19 cellular contexts compared by ENCODE assay signal in genomic region chr19:51421229-51422052, GRCh38. TPM values are rescaled to one million over a fixed set of nuclear protein-coding genes. Genes with fewer than 3 reads are reported as not detected.
DNase-seq lines count a peak whose midpoint lies in the region; ATAC-seq, FAIRE-seq and TF ChIP-seq lines count a peak whose summit lies in the region.
"Had no signal": no experiment of that assay in that cellular context is flagged by ENCODE, and none has a peak within 500 bp of the region (broad histone marks: within the 10 kb centered on the region; RNA-seq: fewer than 3 reads in every experiment).

No MANE protein-coding gene starts in this region.

- H3K4me2 ChIP-seq in H9 (ENCODE audit: insufficient read depth, insufficient read length, low read length) = peak overlapping the region; percentile 30
- H3K4me2 ChIP-seq in GM12878 (ENCODE audit: control insufficient read depth, insufficient read depth) = no peak overlapping the region

- H3K4ac ChIP-seq in H9 (ENCODE audit: low read depth, low read length) = no peak overlapping the region

- TF ChIP-seq RAD21 in GM12878 (IDR thresholded peaks at IDR 0.05; ENCODE audit: insufficient read depth, low read depth, low read length) = no peak

- H2BK5ac ChIP-seq in H9 (ENCODE audit: insufficient read length, low read length) = no peak overlapping the region

- H3K4me3 ChIP-seq in BJ (ENCODE audit: low read depth, low read length) (no peak overlapping the region), GM12878 (no peak overlapping the region), foreskin fibroblast (ENCODE audit: low read depth in 1 of 2, low read length in 2 of 2) (no peak overlapping the region), breast epithelium (no peak overlapping the region)
- H3K4me3 ChIP-seq: colonic mucosa had no signal

- no peak overlapping the region for H3T11ph ChIP-seq in H9 (ENCODE audit: low read length)

- no peak overlapping the region for H3K14ac ChIP-seq in H9 (ENCODE audit: insufficient read depth, low read length)

- H3K79me2 ChIP-seq in H9 (ENCODE audit: insufficient read depth, low read length) (no peaks in the 10 kb centered on the region), GM12878 (ENCODE audit: control insufficient read depth, insufficient read depth, low read length) (no peaks in the 10 kb centered on the region)

- H3K27me3 Mint-ChIP-seq in H9 (ENCODE audit: low read depth) (peaks cover 41% of the 10 kb centered on the region), naive B cell (peaks cover 0 to 26% (median 7%) of the 10 kb centered on the region in 3 donors), type B pancreatic cell (peaks cover 12% of the 10 kb centered on the region)

- H3K9me3 Mint-ChIP-seq in H9 (peaks cover 6 to 16% of the 10 kb centered on the region in 2 experiments; a peak in 3 of 5 replicates), naive B cell (no peaks in the 10 kb centered on the region), type B pancreatic cell (no peaks in the 10 kb centered on the region)

- SMC1A ChIA-PET in GM12878 (lab: Charles Lee; ENCODE audit: uncharacterized antibody, unreplicated experiment) = interaction anchor here (0.5 to 1.6 kb wide), 7 partner anchors 12 to 238 kb away, joined by 3 to 6 read pairs (median 3); no protein-coding TSS in a partner anchor

- H3K56ac ChIP-seq in H9 (ENCODE audit: insufficient read length, low read depth, low read length) = no peak overlapping the region

- H3K27ac ChIP-seq in H9 (ENCODE audit: insufficient read length, low read depth, low read length) (no peak overlapping the region), GM12878 (ENCODE audit: control insufficient read depth, insufficient read depth) (no peak overlapping the region), breast epithelium (no peak overlapping the region)
- H3K27ac ChIP-seq: colonic mucosa, VCaP had no signal

- POLR2A ChIA-PET in BJ (lab: Charles Lee) = no interaction called here
- POLR2A ChIA-PET in GM12878 (lab: Charles Lee) = interaction anchor here (0.5 to 0.9 kb wide), 2 partner anchors 20 to 21 kb away, joined by 4 to 5 read pairs; no protein-coding TSS in a partner anchor

- H2BK15ac ChIP-seq in H9 (ENCODE audit: low read depth, low read length) = no peak overlapping the region

- H2BK20ac ChIP-seq in H9 (ENCODE audit: low read depth, low read length, poor library complexity, severe bottlenecking) = no peak overlapping the region

- no peaks in the 10 kb centered on the region for H4K20me1 ChIP-seq in H9 (ENCODE audit: control insufficient read depth, insufficient read depth, insufficient read length)
- H4K20me1 ChIP-seq in GM12878 (ENCODE audit: control insufficient read depth, insufficient read depth) = no peaks in the 10 kb centered on the region

- no peak for ATAC-seq in GM12878
- ATAC-seq in naive B cell (ENCODE audit: low read depth in 2 of 2) = no peak

- no peak overlapping the region for H3K27ac Mint-ChIP-seq in H9
- peak overlapping the region in 2 of 6 donors; percentile 31 to 36 for H3K27ac Mint-ChIP-seq in naive B cell
- H3K27ac Mint-ChIP-seq in type B pancreatic cell = no peak overlapping the region

- H3K4me3 Mint-ChIP-seq in H9 = peak overlapping the region; percentile 49 to 72
- peak overlapping the region in 5 of 8 donors; percentile 9 to 71 (median 34) for H3K4me3 Mint-ChIP-seq in naive B cell
- no peak overlapping the region for H3K4me3 Mint-ChIP-seq in type B pancreatic cell

- no peak overlapping the region for H2BK120ac ChIP-seq in H9 (ENCODE audit: low read depth, low read length, poor library complexity, severe bottlenecking)

- no peaks in the 10 kb centered on the region for H3K9me3 ChIP-seq in H9 (ENCODE audit: control insufficient read depth, low read depth, low read length)
- no peaks in the 10 kb centered on the region for H3K9me3 ChIP-seq in GM12878 (replicated peaks; ENCODE audit: control insufficient read depth, insufficient read depth, low read length)
- H3K9me3 ChIP-seq in breast epithelium = no peaks in the 10 kb centered on the region
- H3K9me3 ChIP-seq: colonic mucosa had no signal

- no CpG with 5 or more reads among the region's 39 CpGs for WGBS in H9 (ENCODE audit: extremely low coverage, insufficient read length, low lambda C conversion rate)
- WGBS in GM12878 (ENCODE audit: insufficient coverage, insufficient replicate concordance, low lambda C conversion rate, missing lambda C conversion rate) = 9% methylated on average over 27 of the region's 39 CpGs

- no peak overlapping the region for H4K91ac ChIP-seq in H9 (ENCODE audit: insufficient read length, low read depth, low read length)

- TF ChIP-seq EP300 in GM12878 (IDR thresholded peaks at IDR 0.05; ENCODE audit: borderline replicate concordance in 1 of 2, control insufficient read depth in 1 of 2, low read depth in 2 of 2, low read length in 2 of 2) = no peak

- TF ChIP-seq CTCF in BJ (IDR thresholded peaks at IDR 0.05; ENCODE audit: insufficient read depth, low read depth, low read length) (0 out of 2 replicates have a peak, but pooled peaks have one; percentile 4), H9 (conservative IDR thresholded peaks at IDR 0.05) (no peak), GM12878 (IDR thresholded peaks at IDR 0.05 in 2 of 3, conservative IDR thresholded peaks at IDR 0.05 in 1 of 3; ENCODE audit: control insufficient read depth in 2 of 3, extremely low read depth in 1 of 3, insufficient read depth in 1 of 3, low read depth in 3 of 3, low read length in 3 of 3) (no peak), foreskin fibroblast (IDR thresholded peaks at IDR 0.05; ENCODE audit: low read depth, low read length) (no peak), breast epithelium (IDR thresholded peaks at IDR 0.05) (no peak), type B pancreatic cell (conservative IDR thresholded peaks at IDR 0.05) (no peak)

- no peak overlapping the region for H2AFZ ChIP-seq in H9 (ENCODE audit: low read length)
- H2AFZ ChIP-seq in GM12878 (ENCODE audit: control insufficient read depth, low read depth, low read length) = no peak overlapping the region

- intact Hi-C loops in GM12878 (cut with micrococcal nuclease; ENCODE audit: unreplicated experiment) (loop anchor here (1.0 to 5.0 kb wide), 2 partner anchors 96 to 236 kb away; no protein-coding TSS in a partner anchor), breast epithelium (cut with DNase I; ENCODE audit: low total_unique reads) (no loop called here)

- RAD21 ChIA-PET in GM12878 (lab: Charles Lee; ENCODE audit: unreplicated experiment) = interaction anchor here (1.5 to 5.8 kb wide), 6 partner anchors 15 to 356 kb away, joined by 4 to 30 read pairs (median 9); no protein-coding TSS in a partner anchor

- H3K23ac ChIP-seq in H9 (ENCODE audit: insufficient read length, low read depth, low read length) = no peak overlapping the region

- in situ Hi-C loops in GM12878 (cut with MboI) = no loop called here

- H2AK5ac ChIP-seq in H9 (ENCODE audit: insufficient read length, low read length) = no peak overlapping the region

- no peak overlapping the region for H2BK12ac ChIP-seq in H9 (ENCODE audit: insufficient read length, low read depth, low read length)

- H3K36me3 ChIP-seq in BJ (ENCODE audit: control insufficient read depth, insufficient read depth, low read length) (no peaks in the 10 kb centered on the region), GM12878 (ENCODE audit: control insufficient read depth in 2 of 2, insufficient read depth in 2 of 2, low read length in 1 of 2) (no peaks in the 10 kb centered on the region), breast epithelium (no peaks in the 10 kb centered on the region)
- H3K36me3 ChIP-seq: colonic mucosa had no signal

- H3K9ac ChIP-seq in H9 (ENCODE audit: extremely low read depth, insufficient read length, low read length) (no peak overlapping the region), GM12878 (ENCODE audit: control insufficient read depth, insufficient read depth, low read length) (no peak overlapping the region)

- H3K36me3 Mint-ChIP-seq in H9 (ENCODE audit: insufficient read depth in 1 of 3, low read depth in 3 of 3) (no peaks in the 10 kb centered on the region), naive B cell (no peaks in the 10 kb centered on the region), type B pancreatic cell (no peaks in the 10 kb centered on the region)

- CTCF ChIA-PET in BJ (lab: Yijun Ruan, JAX) (interaction anchor here (0.6 to 2.7 kb wide), 19 partner anchors 11 to 356 kb away, joined by 3 to 10 read pairs (median 3); partner anchors contain the start of gene HAS1), GM12878 (lab: Yijun Ruan, JAX) (interaction anchor here (0.5 to 9.7 kb wide), 23 partner anchors 9 to 248 kb away, joined by 3 to 142 read pairs (median 4); no protein-coding TSS in a partner anchor)

- H3K79me1 ChIP-seq in H9 (ENCODE audit: insufficient read depth, low read depth, low read length, poor library complexity, severe bottlenecking) = no peaks in the 10 kb centered on the region

- peaks cover 6% of the 10 kb centered on the region for H3K23me2 ChIP-seq in H9 (ENCODE audit: insufficient read length, low read depth, low read length, poor library complexity, severe bottlenecking)

- H3K27me3 ChIP-seq in BJ (ENCODE audit: control insufficient read depth, insufficient read depth, low read length) = no peaks in the 10 kb centered on the region
- H3K27me3 ChIP-seq in H9 (ENCODE audit: insufficient read depth, low read length) = no peaks in the 10 kb centered on the region; the same call in 1 of the 2 replicates
- H3K27me3 ChIP-seq in GM12878 (replicated peaks in 1 of 2; ENCODE audit: control insufficient read depth in 2 of 2, insufficient read depth in 2 of 2, low read length in 1 of 2) = no peaks in the 10 kb centered on the region; a peak in 1 of 4 replicates
- peaks cover 0 to 35% of the 10 kb centered on the region in 2 donors for H3K27me3 ChIP-seq in breast epithelium
- H3K27me3 ChIP-seq: colonic mucosa had no signal

- no peak overlapping the region for H4K8ac ChIP-seq in H9 (replicated peaks; ENCODE audit: insufficient read length, low read depth, low read length)

- H3K4me1 Mint-ChIP-seq in H9 (peaks cover 3 to 14% of the 10 kb centered on the region in 2 experiments; a peak in 2 of 4 replicates), naive B cell (peaks cover 23 to 42% (median 42%) of the 10 kb centered on the region in 3 donors), type B pancreatic cell (ENCODE audit: unreplicated experiment) (no peaks in the 10 kb centered on the region)

- DNase-seq in BJ (ENCODE audit: low read depth) (no peak), H9 (peak; percentile 38), GM12878 (ENCODE audit: low read depth, low spot score) (no peak), naive B cell (no peak), foreskin fibroblast (no peak), NCI-H2171 treated with DMSO at 0.1 percent for 48 hours (lab: John Stamatoyannopoulos, UW) (no peak), breast epithelium (ENCODE audit: low spot score in 2 of 2) (no peak), type B pancreatic cell (ENCODE audit: extremely low spot score, unreplicated experiment) (no peak)
- DNase-seq: DMS 273 treated with DMSO at 0.1 percent for 48 hours, NCI-H2171 had no signal

- no peaks in the 10 kb centered on the region for H3K4me1 ChIP-seq in H9 (ENCODE audit: insufficient read depth, low read length)
- H3K4me1 ChIP-seq in GM12878 (ENCODE audit: control insufficient read depth, insufficient read depth, low read length) = peaks cover 12% of the 10 kb centered on the region
- no peaks in the 10 kb centered on the region for H3K4me1 ChIP-seq in breast epithelium
- H3K4me1 ChIP-seq: colonic mucosa had no signal

- H4K5ac ChIP-seq in H9 (ENCODE audit: insufficient read length, low read depth, low read length) = no peak overlapping the region

- no peak for FAIRE-seq in GM12878 (lab: Jason Lieb, UNC)
- FAIRE-seq: astrocyte, frontal cortex, H54, islet of Langerhans had no signal

- BruUV-seq in GM12878 (replicated peaks; lab: Mats Ljungman, UMichigan) = no TSS peak

- TF ChIP-seq POLR2A in GM12878 (IDR thresholded peaks at IDR 0.05; ENCODE audit: low read depth, low read length) (no peak), breast epithelium (IDR thresholded peaks at IDR 0.05) (no peak)

- no peak overlapping the region for H3K18ac ChIP-seq in H9 (ENCODE audit: insufficient read length, low read depth, low read length)

RNA-seq across cellular contexts. Expression of gene SIGLEC10, which starts 4.0 kb away (rescaled TPM):
- polyA plus RNA-seq in BJ (2011; rRNA removed) (not detected in 2 replicates), GM12878 (2011; rRNA removed) (1.4 and 2.3 TPM in 2 replicates), GM12878 (2014; fragmentation: Illumina TruSeq; extraction: Trizol) (13.0 and 16.8 TPM in 2 replicates), GM12878 (2014; fragmentation: Nextera tagmentation; extraction: Ambion mirVana) (1 to 10 TPM; 2.5 to 3.0 TPM), GM12878 (2014; rRNA removed) (12.9 and 14.8 TPM in 2 replicates), GM12878 (2016; fragmentation: Nextera tagmentation; extraction: Ambion mirVana) (1 to 10 TPM; 7.5 to 7.9 TPM), naive B cell (ENCODE audit: low read depth in 6 of 6) (10 to 100 TPM; 43.9 to 75.2 (median 55.8) TPM)
- polyA minus RNA-seq in BJ (2011; rRNA and poly(A)+ RNA removed) = not detected in 2 replicates
- total RNA-seq in H9 (2021) (not detected in 2 replicates), GM12878 (2014; rRNA removed) (11.3 and 13.0 TPM in 2 replicates), GM12878 (2014; rRNA removed; fragmentation: Illumina TruSeq; extraction: Trizol) (7.0 and 7.7 TPM in 2 replicates), GM12878 (2021) (12.2 and 13.3 TPM in 2 replicates), breast epithelium (10 to 100 TPM in 2 of 3 donors, 1 to 10 TPM in 1; 1.8 to 17.0 (median 10.2) TPM), type B pancreatic cell (ENCODE audit: low replicate concordance) (not detected in 2 replicates)
- total RNA-seq in GM12878 (2013; cell fraction: nucleolus; rRNA removed) = 27.2 and 31.5 TPM in 2 replicates
- polyA plus RNA-seq in GM12878 (2011; ENCODE audit: low read depth) = 5.6 TPM
- polyA plus RNA-seq in GM12878 (2011; cell fraction: cytosol; rRNA removed) = 1.6 and 2.1 TPM in 2 replicates
- polyA plus RNA-seq in GM12878 (2011; cell fraction: nucleus; rRNA removed) = 2.3 and 4.2 TPM in 2 replicates
- 7.1 and 14.4 TPM in 2 replicates for polyA plus RNA-seq in GM12878 (2012)
- 0.66 and 2.3 TPM in 2 replicates for polyA minus RNA-seq in GM12878 (2011; rRNA and poly(A)+ RNA removed)
- polyA minus RNA-seq in GM12878 (2011; cell fraction: cytosol; rRNA and poly(A)+ RNA removed) = 0.67 and 0.94 TPM in 2 replicates
- polyA minus RNA-seq in GM12878 (2011; cell fraction: nucleus; rRNA and poly(A)+ RNA removed) = 0.73 and 0.96 TPM in 2 replicates
- total RNA-seq: astrocyte, HT1080 had no signal

RNA-seq across cellular contexts. Expression of gene C19orf84, which starts 31.1 kb away (rescaled TPM):
- polyA plus RNA-seq in BJ (2011; rRNA removed) (not detected in 2 replicates), GM12878 (2011; rRNA removed) (0.08 TPM in 1 of 2 replicates, not detected in the other), GM12878 (2014; fragmentation: Illumina TruSeq; extraction: Trizol) (0.10 and 0.46 TPM in 2 replicates), GM12878 (2014; fragmentation: Nextera tagmentation; extraction: Ambion mirVana) (not detected), GM12878 (2014; rRNA removed) (0.15 TPM in 1 of 2 replicates, not detected in the other), GM12878 (2016; fragmentation: Nextera tagmentation; extraction: Ambion mirVana) (under 1 TPM; 0.09 to 0.35 TPM), naive B cell (ENCODE audit: low read depth in 6 of 6) (not detected)
- not detected in 2 replicates for polyA minus RNA-seq in BJ (2011; rRNA and poly(A)+ RNA removed)
- total RNA-seq in H9 (2021) (4.1 and 4.8 TPM in 2 replicates), GM12878 (2014; rRNA removed) (0.11 TPM in 1 of 2 replicates, not detected in the other), GM12878 (2014; rRNA removed; fragmentation: Illumina TruSeq; extraction: Trizol) (not detected in 2 replicates), GM12878 (2021) (0.21 and 0.29 TPM in 2 replicates), breast epithelium (not detected), type B pancreatic cell (ENCODE audit: low replicate concordance) (0.43 TPM in 1 of 2 replicates, not detected in the other)
- not detected in 2 replicates for total RNA-seq in GM12878 (2013; cell fraction: nucleolus; rRNA removed)
- polyA plus RNA-seq in GM12878 (2011; ENCODE audit: low read depth) = not detected
- polyA plus RNA-seq in GM12878 (2011; cell fraction: cytosol; rRNA removed) = 0.07 TPM in 1 of 2 replicates, not detected in the other
- 0.13 TPM in 2 replicates for polyA plus RNA-seq in GM12878 (2011; cell fraction: nucleus; rRNA removed)
- polyA plus RNA-seq in GM12878 (2012) = 0.20 and 0.27 TPM in 2 replicates
- polyA minus RNA-seq in GM12878 (2011; rRNA and poly(A)+ RNA removed) = not detected in 2 replicates
- polyA minus RNA-seq in GM12878 (2011; cell fraction: cytosol; rRNA and poly(A)+ RNA removed) = not detected in 2 replicates
- not detected in 2 replicates for polyA minus RNA-seq in GM12878 (2011; cell fraction: nucleus; rRNA and poly(A)+ RNA removed)
- total RNA-seq: astrocyte, frontal cortex, HT1080, temporal lobe had no signal

RNA-seq across cellular contexts. Expression of gene LIM2, which starts 33.7 kb away (rescaled TPM):
- polyA plus RNA-seq in BJ (2011; rRNA removed) = not detected in 2 replicates
- polyA minus RNA-seq in BJ (2011; rRNA and poly(A)+ RNA removed) = not detected in 2 replicates
- total RNA-seq in H9 (2021) = not detected in 2 replicates
- total RNA-seq in GM12878 (2013; cell fraction: nucleolus; rRNA removed) = not detected in 2 replicates
- total RNA-seq in GM12878 (2014; rRNA removed) = not detected in 2 replicates
- total RNA-seq in GM12878 (2014; rRNA removed; fragmentation: Illumina TruSeq; extraction: Trizol) = not detected in 2 replicates
- total RNA-seq in GM12878 (2021) = not detected in 2 replicates
- not detected for polyA plus RNA-seq in GM12878 (2011; ENCODE audit: low read depth)
- polyA plus RNA-seq in GM12878 (2011; rRNA removed) = not detected in 2 replicates
- not detected in 2 replicates for polyA plus RNA-seq in GM12878 (2011; cell fraction: cytosol; rRNA removed)
- polyA plus RNA-seq in GM12878 (2011; cell fraction: nucleus; rRNA removed) = not detected in 2 replicates
- not detected in 2 replicates for polyA plus RNA-seq in GM12878 (2012)
- polyA plus RNA-seq in GM12878 (2014; fragmentation: Illumina TruSeq; extraction: Trizol) = not detected in 2 replicates
- not detected for polyA plus RNA-seq in GM12878 (2014; fragmentation: Nextera tagmentation; extraction: Ambion mirVana)
- polyA plus RNA-seq in GM12878 (2014; rRNA removed) = not detected in 2 replicates
- polyA plus RNA-seq in GM12878 (2016; fragmentation: Nextera tagmentation; extraction: Ambion mirVana) = not detected
- polyA minus RNA-seq in GM12878 (2011; rRNA and poly(A)+ RNA removed) = not detected in 2 replicates
- not detected in 2 replicates for polyA minus RNA-seq in GM12878 (2011; cell fraction: cytosol; rRNA and poly(A)+ RNA removed)
- polyA minus RNA-seq in GM12878 (2011; cell fraction: nucleus; rRNA and poly(A)+ RNA removed) = not detected in 2 replicates
- under 1 TPM in 1 of 6 donors, not detected in 5; 0.34 TPM for polyA plus RNA-seq in naive B cell (ENCODE audit: low read depth in 6 of 6)
- total RNA-seq in breast epithelium = not detected
- 19.5 TPM in 1 of 2 replicates, not detected in the other for total RNA-seq in type B pancreatic cell (ENCODE audit: low replicate concordance)
- total RNA-seq: astrocyte, colonic mucosa, frontal cortex, HT1080, temporal lobe had no signal

RNA-seq across cellular contexts. Expression of gene SIGLEC8, which starts 36.8 kb away (rescaled TPM):
- polyA plus RNA-seq in BJ (2011; rRNA removed) = not detected in 2 replicates
- not detected in 2 replicates for polyA minus RNA-seq in BJ (2011; rRNA and poly(A)+ RNA removed)
- not detected in 2 replicates for total RNA-seq in H9 (2021)
- total RNA-seq in GM12878 (2013; cell fraction: nucleolus; rRNA removed) = not detected in 2 replicates
- total RNA-seq in GM12878 (2014; rRNA removed) = not detected in 2 replicates
- not detected in 2 replicates for total RNA-seq in GM12878 (2014; rRNA removed; fragmentation: Illumina TruSeq; extraction: Trizol)
- not detected in 2 replicates for total RNA-seq in GM12878 (2021)
- polyA plus RNA-seq in GM12878 (2011; ENCODE audit: low read depth) = not detected
- polyA plus RNA-seq in GM12878 (2011; rRNA removed) = not detected in 2 replicates
- polyA plus RNA-seq in GM12878 (2011; cell fraction: cytosol; rRNA removed) = not detected in 2 replicates
- polyA plus RNA-seq in GM12878 (2011; cell fraction: nucleus; rRNA removed) = not detected in 2 replicates
- polyA plus RNA-seq in GM12878 (2012) = not detected in 2 replicates
- not detected in 2 replicates for polyA plus RNA-seq in GM12878 (2014; fragmentation: Illumina TruSeq; extraction: Trizol)
- polyA plus RNA-seq in GM12878 (2014; fragmentation: Nextera tagmentation; extraction: Ambion mirVana) = not detected
- not detected in 2 replicates for polyA plus RNA-seq in GM12878 (2014; rRNA removed)
- not detected for polyA plus RNA-seq in GM12878 (2016; fragmentation: Nextera tagmentation; extraction: Ambion mirVana)
- polyA minus RNA-seq in GM12878 (2011; rRNA and poly(A)+ RNA removed) = not detected in 2 replicates
- not detected in 2 replicates for polyA minus RNA-seq in GM12878 (2011; cell fraction: cytosol; rRNA and poly(A)+ RNA removed)
- polyA minus RNA-seq in GM12878 (2011; cell fraction: nucleus; rRNA and poly(A)+ RNA removed) = not detected in 2 replicates
- polyA plus RNA-seq in naive B cell (ENCODE audit: low read depth in 6 of 6) = not detected
- total RNA-seq in breast epithelium = 1 to 10 TPM in 2 of 3 donors, under 1 TPM in 1; 0.80 to 8.6 (median 2.3) TPM
- total RNA-seq in type B pancreatic cell (ENCODE audit: low replicate concordance) = not detected in 2 replicates
- total RNA-seq: activated CD8-positive, alpha-beta memory T cell treated with anti-CD3 and anti-CD28 coated beads for 36 hours; astrocyte; HT1080 had no signal

RNA-seq across cellular contexts. Expression of gene NKG7, which starts 49.0 kb away (rescaled TPM):
- polyA plus RNA-seq in BJ (2011; rRNA removed) (not detected in 2 replicates), GM12878 (2011; rRNA removed) (5.2 and 14.4 TPM in 2 replicates), GM12878 (2014; fragmentation: Illumina TruSeq; extraction: Trizol) (5.0 and 15.7 TPM in 2 replicates), GM12878 (2014; fragmentation: Nextera tagmentation; extraction: Ambion mirVana) (10 to 100 TPM; 35.1 to 48.7 TPM), GM12878 (2014; rRNA removed) (27.3 and 29.5 TPM in 2 replicates), GM12878 (2016; fragmentation: Nextera tagmentation; extraction: Ambion mirVana) (10 to 100 TPM; 21.5 to 24.7 TPM), naive B cell (ENCODE audit: low read depth in 6 of 6) (10 to 100 TPM in 1 of 6 donors, 1 to 10 TPM in 5; 4.3 to 12.6 (median 7.2) TPM)
- not detected in 2 replicates for polyA minus RNA-seq in BJ (2011; rRNA and poly(A)+ RNA removed)
- total RNA-seq in H9 (2021) (not detected in 2 replicates), GM12878 (2014; rRNA removed) (16.2 and 17.1 TPM in 2 replicates), GM12878 (2014; rRNA removed; fragmentation: Illumina TruSeq; extraction: Trizol) (10.0 and 11.3 TPM in 2 replicates), GM12878 (2021) (21.0 and 23.1 TPM in 2 replicates), breast epithelium (1 to 10 TPM in 1 of 3 donors, not detected in 2; 2.1 TPM), type B pancreatic cell (ENCODE audit: low replicate concordance) (not detected in 2 replicates)
- total RNA-seq in GM12878 (2013; cell fraction: nucleolus; rRNA removed) = 9.1 and 11.9 TPM in 2 replicates
- polyA plus RNA-seq in GM12878 (2011; ENCODE audit: low read depth) = 14.2 TPM
- polyA plus RNA-seq in GM12878 (2011; cell fraction: cytosol; rRNA removed) = 35.2 and 42.2 TPM in 2 replicates
- 16.2 and 16.7 TPM in 2 replicates for polyA plus RNA-seq in GM12878 (2011; cell fraction: nucleus; rRNA removed)
- polyA plus RNA-seq in GM12878 (2012) = 16.0 and 18.5 TPM in 2 replicates
- polyA minus RNA-seq in GM12878 (2011; rRNA and poly(A)+ RNA removed) = 11.3 and 26.5 TPM in 2 replicates
- 6.7 and 9.8 TPM in 2 replicates for polyA minus RNA-seq in GM12878 (2011; cell fraction: cytosol; rRNA and poly(A)+ RNA removed)
- polyA minus RNA-seq in GM12878 (2011; cell fraction: nucleus; rRNA and poly(A)+ RNA removed) = 7.6 and 10.2 TPM in 2 replicates
- total RNA-seq: astrocyte, frontal cortex, HT1080, temporal lobe had no signal
